In the genomic region with DNA sequence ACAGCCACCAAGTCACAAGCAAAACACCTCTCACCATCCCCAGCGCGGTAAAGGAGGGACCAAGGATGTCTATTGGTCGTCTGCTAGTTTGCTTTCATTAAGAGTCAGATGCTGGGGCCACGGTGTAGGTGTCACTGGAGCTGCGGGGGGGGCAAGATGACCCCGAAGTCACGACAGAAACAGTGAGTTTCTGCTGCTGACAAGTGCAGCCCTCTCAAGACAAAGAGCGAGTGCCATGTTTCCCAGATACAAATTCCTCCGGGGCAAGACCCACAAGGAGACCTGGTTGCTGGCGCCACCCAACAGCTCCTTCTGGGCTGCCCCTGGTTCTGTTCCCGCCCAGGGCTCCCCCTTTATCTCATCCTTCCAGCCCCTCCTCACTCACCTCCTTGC, we compare ENCODE assay signal across 8 cellular contexts. TPM values are rescaled to one million over a fixed set of nuclear protein-coding genes. Genes with fewer than 3 reads are reported as not detected.
A peak's percentile ranks its signal among the peaks of the same experiment; 100 is the strongest.
DNase-seq lines count a peak whose midpoint lies in the region; ATAC-seq and TF ChIP-seq lines count a peak whose summit lies in the region.

No MANE protein-coding gene starts in this region.

- peak overlapping the region; percentile 95 for H3K27ac Mint-ChIP-seq in activated T-cell treated with anti-CD3 and anti-CD28 coated beads, Interleukin-2, amount 50 U/mL, for 24 hours

- WGBS in gastroesophageal sphincter (ENCODE audit: low coverage in 1 of 2), 2 donors, result 0% methylated on average over 2 to 9 of the region's 11 CpGs

- peaks cover 35% of the 10 kb centered on the region for H3K4me1 Mint-ChIP-seq in activated T-cell treated with anti-CD3 and anti-CD28 coated beads, Interleukin-2, amount 50 U/mL, for 24 hours (ENCODE audit: low read depth)

- peak overlapping the region; percentile 97 for H2AFZ ChIP-seq in parathyroid adenoma

- no peak for DNase-seq in MG63
- DNase-seq in activated T-cell treated with anti-CD3 and anti-CD28 coated beads, Interleukin-2, amount 50 U/mL, for 24 hours, result peak; percentile 64
- DNase-seq in GM19240 (ENCODE audit: insufficient read length, low spot score), result no peak

- H3K27ac ChIP-seq in BLaER1 treated with 17β-estradiol and CSF1 and Interleukin-3, amounts not matched to agents 10 nM and 100 nM, result peak overlapping the region; percentile 89 to 96 (median 94)
- peak overlapping the region; percentile 83 to 97 (median 90) for H3K27ac ChIP-seq in gastroesophageal sphincter
- H3K27ac ChIP-seq in parathyroid adenoma, result peak overlapping the region; percentile 82

- no peak for TF ChIP-seq EP300 in gastroesophageal sphincter (IDR thresholded peaks at IDR 0.05)

- H3K9me3 Mint-ChIP-seq in activated T-cell treated with anti-CD3 and anti-CD28 coated beads, Interleukin-2, amount 50 U/mL, for 24 hours, result no peaks in the 10 kb centered on the region

- peaks cover 52% of the 10 kb centered on the region for H3K36me3 Mint-ChIP-seq in activated T-cell treated with anti-CD3 and anti-CD28 coated beads, Interleukin-2, amount 50 U/mL, for 24 hours (ENCODE audit: low read depth)

- TF ChIP-seq CTCF in gastroesophageal sphincter (IDR thresholded peaks at IDR 0.05) (no peak), parathyroid adenoma (IDR thresholded peaks at IDR 0.05) (no peak)

- peak overlapping the region; percentile 91 to 99 (median 97) for H3K9ac ChIP-seq in BLaER1 treated with 17β-estradiol and CSF1 and Interleukin-3, amounts not matched to agents 10 nM and 100 nM
- peak overlapping the region; percentile 88 for H3K9ac ChIP-seq in parathyroid adenoma

- peak overlapping the region; percentile 84 to 99 (median 92) for H3K4me2 ChIP-seq in BLaER1 treated with 17β-estradiol and CSF1 and Interleukin-3, amounts not matched to agents 10 nM and 100 nM
- H3K4me2 ChIP-seq in parathyroid adenoma (ENCODE audit: low read length), result peak overlapping the region; percentile 50

- peaks cover 3 to 53% (median 43%) of the 10 kb centered on the region in 11 experiments; a peak in 19 of 22 replicates for H4K20me1 ChIP-seq in BLaER1 treated with 17β-estradiol and CSF1 and Interleukin-3, amounts not matched to agents 10 nM and 100 nM

- peak overlapping the region; percentile 91 to 99 (median 96) for H3K4me3 ChIP-seq in BLaER1 treated with 17β-estradiol and CSF1 and Interleukin-3, amounts not matched to agents 10 nM and 100 nM
- H3K4me3 ChIP-seq in MG63 (peak overlapping the region; percentile 60), gastroesophageal sphincter (peak overlapping the region; percentile 84 to 98), parathyroid adenoma (ENCODE audit: low read depth, low read length) (peak overlapping the region; percentile 97)

- no peaks in the 10 kb centered on the region for H3K27me3 ChIP-seq in BLaER1 treated with 17β-estradiol and CSF1 and Interleukin-3, amounts not matched to agents 10 nM and 100 nM
- H3K27me3 ChIP-seq in MG63, result no peaks in the 10 kb centered on the region
- no peaks in the 10 kb centered on the region for H3K27me3 ChIP-seq in gastroesophageal sphincter
- no peaks in the 10 kb centered on the region for H3K27me3 ChIP-seq in parathyroid adenoma (ENCODE audit: control insufficient read depth, insufficient read depth, low read length)

- peaks cover 29 to 44% (median 40%) of the 10 kb centered on the region in 11 experiments for H3K36me3 ChIP-seq in BLaER1 treated with 17β-estradiol and CSF1 and Interleukin-3, amounts not matched to agents 10 nM and 100 nM
- H3K36me3 ChIP-seq in MG63 (peaks cover 12% of the 10 kb centered on the region; the same call in 1 of the 2 replicates), gastroesophageal sphincter (peaks cover 0 to 40% of the 10 kb centered on the region in 2 donors), parathyroid adenoma (ENCODE audit: control insufficient read depth, insufficient read depth, low read length) (no peaks in the 10 kb centered on the region)

- peak overlapping the region; percentile 97 for H3K4me3 Mint-ChIP-seq in activated T-cell treated with anti-CD3 and anti-CD28 coated beads, Interleukin-2, amount 50 U/mL, for 24 hours

- H3K9me3 ChIP-seq in BLaER1 treated with 17β-estradiol and CSF1 and Interleukin-3, amounts not matched to agents 10 nM and 100 nM (replicated peaks in 1 of 11), result no peaks in the 10 kb centered on the region
- H3K9me3 ChIP-seq in MG63, result no peaks in the 10 kb centered on the region
- no peaks in the 10 kb centered on the region for H3K9me3 ChIP-seq in gastroesophageal sphincter
- H3K9me3 ChIP-seq in parathyroid adenoma (ENCODE audit: control insufficient read depth, low read length), result no peaks in the 10 kb centered on the region

- H3K27me3 Mint-ChIP-seq in activated T-cell treated with anti-CD3 and anti-CD28 coated beads, Interleukin-2, amount 50 U/mL, for 24 hours, result no peaks in the 10 kb centered on the region

- ATAC-seq in GM21515 (IDR thresholded peaks at IDR 0.05; ENCODE audit: unreplicated experiment), result peak; percentile 33
- no peak for ATAC-seq in gastroesophageal sphincter
- ATAC-seq in HG02970 (IDR thresholded peaks at IDR 0.05; ENCODE audit: low FRiP score, unreplicated experiment), result no peak

- peaks cover 32 to 46% (median 41%) of the 10 kb centered on the region in 10 experiments for H3K4me1 ChIP-seq in BLaER1 treated with 17β-estradiol and CSF1 and Interleukin-3, amounts not matched to agents 10 nM and 100 nM
- H3K4me1 ChIP-seq in gastroesophageal sphincter, result peaks cover 0 to 28% (median 7%) of the 10 kb centered on the region in 3 donors
- no peaks in the 10 kb centered on the region for H3K4me1 ChIP-seq in parathyroid adenoma

- TF ChIP-seq POLR2A in gastroesophageal sphincter (IDR thresholded peaks at IDR 0.05), result no peak

- peaks cover 10% of the 10 kb centered on the region for H3K79me2 ChIP-seq in parathyroid adenoma

RNA-seq across cellular contexts. Expression of gene NCBP3, which starts 0.7 kb away (rescaled TPM):
- 6.6 and 10.2 TPM in 2 replicates for total RNA-seq in MG63 (2014; rRNA removed; shearing (Covaris generic); ENCODE audit: low replicate concordance)
- 10 to 100 TPM; 22.2 to 25.7 (median 24.3) TPM for total RNA-seq in gastroesophageal sphincter

RNA-seq across cellular contexts. Expression of gene ITGAE, which starts 44.4 kb away (rescaled TPM):
- total RNA-seq in MG63 (2014; rRNA removed; shearing (Covaris generic); ENCODE audit: low replicate concordance), result 8.4 and 16.9 TPM in 2 replicates
- total RNA-seq in gastroesophageal sphincter, result 10 to 100 TPM; 20.3 to 35.2 (median 21.7) TPM

RNA-seq across cellular contexts. Expression of gene CAMKK1, which starts 47.5 kb away (rescaled TPM):
- 3.1 and 3.9 TPM in 2 replicates for total RNA-seq in MG63 (2014; rRNA removed; shearing (Covaris generic); ENCODE audit: low replicate concordance)
- 1 to 10 TPM; 3.4 to 7.1 (median 3.8) TPM for total RNA-seq in gastroesophageal sphincter
